Comparison of ENCODE assay signal across 1 cellular context in the genomic region with DNA sequence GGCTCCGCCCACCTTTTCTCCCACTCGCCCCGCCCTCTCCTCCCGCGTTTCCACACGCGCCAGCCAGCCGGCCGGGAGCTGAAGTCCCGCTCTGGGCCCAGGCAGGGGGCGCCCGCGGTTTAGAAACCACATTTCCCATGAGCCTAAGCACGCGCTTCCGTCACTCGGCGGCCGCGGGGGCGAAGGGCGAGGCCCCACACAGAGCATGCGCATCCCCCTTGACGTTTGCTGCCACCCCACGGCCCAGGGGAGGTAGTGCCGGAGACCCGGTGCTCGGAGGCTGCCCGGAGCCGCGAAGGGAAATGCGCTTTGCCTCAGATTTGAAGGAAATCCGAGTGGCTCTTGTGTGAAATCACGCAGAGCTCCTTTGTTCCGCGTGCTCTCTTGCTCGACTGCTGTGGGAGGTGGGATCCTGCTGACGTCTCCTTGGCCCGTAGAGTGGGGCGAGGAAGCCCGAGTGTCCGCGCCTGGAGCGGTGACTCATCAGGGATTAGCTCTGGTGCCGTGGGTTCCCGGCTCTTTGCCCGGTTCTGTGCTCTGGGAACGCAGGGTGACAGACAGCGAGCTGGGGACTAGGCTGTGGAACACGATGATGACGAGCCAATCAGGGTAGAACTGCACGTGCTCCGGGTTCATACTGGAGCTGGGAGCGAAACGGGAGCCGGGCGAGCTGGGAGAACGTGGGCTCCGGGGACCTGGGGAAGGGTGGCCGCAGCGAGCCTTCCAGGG.
A peak's percentile ranks its signal among the peaks of the same experiment; 100 is the strongest.
TF ChIP-seq lines count a peak whose summit lies in the region.

No MANE protein-coding gene starts in this region.

TF ChIP-seq in K562, 482 proteins besides CTCF, POLR2A, EP300 and RAD21 (continued from another document and continues in another):
- peak; percentile 13; the same call in 1 of the 2 replicates for TF ChIP-seq ZNF589 (CRISPR knock-in tag; IDR thresholded peaks at IDR 0.05; ENCODE audit: low read depth)
- TF ChIP-seq CBX8 (IDR thresholded peaks at IDR 0.05; ENCODE audit: borderline replicate concordance, extremely low read depth, low read depth, low read length, poor library complexity, severe bottlenecking), result no peak
- TF ChIP-seq, protein P1, sequence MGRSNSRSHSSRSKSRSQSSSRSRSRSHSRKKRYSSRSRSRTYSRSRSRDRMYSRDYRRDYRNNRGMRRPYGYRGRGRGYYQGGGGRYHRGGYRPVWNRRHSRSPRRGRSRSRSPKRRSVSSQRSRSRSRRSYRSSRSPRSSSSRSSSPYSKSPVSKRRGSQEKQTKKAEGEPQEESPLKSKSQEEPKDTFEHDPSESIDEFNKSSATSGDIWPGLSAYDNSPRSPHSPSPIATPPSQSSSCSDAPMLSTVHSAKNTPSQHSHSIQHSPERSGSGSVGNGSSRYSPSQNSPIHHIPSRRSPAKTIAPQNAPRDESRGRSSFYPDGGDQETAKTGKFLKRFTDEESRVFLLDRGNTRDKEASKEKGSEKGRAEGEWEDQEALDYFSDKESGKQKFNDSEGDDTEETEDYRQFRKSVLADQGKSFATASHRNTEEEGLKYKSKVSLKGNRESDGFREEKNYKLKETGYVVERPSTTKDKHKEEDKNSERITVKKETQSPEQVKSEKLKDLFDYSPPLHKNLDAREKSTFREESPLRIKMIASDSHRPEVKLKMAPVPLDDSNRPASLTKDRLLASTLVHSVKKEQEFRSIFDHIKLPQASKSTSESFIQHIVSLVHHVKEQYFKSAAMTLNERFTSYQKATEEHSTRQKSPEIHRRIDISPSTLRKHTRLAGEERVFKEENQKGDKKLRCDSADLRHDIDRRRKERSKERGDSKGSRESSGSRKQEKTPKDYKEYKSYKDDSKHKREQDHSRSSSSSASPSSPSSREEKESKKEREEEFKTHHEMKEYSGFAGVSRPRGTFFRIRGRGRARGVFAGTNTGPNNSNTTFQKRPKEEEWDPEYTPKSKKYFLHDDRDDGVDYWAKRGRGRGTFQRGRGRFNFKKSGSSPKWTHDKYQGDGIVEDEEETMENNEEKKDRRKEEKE (IDR thresholded peaks at IDR 0.05; ENCODE audit: borderline replicate concordance in 1 of 2, control insufficient read depth in 1 of 2, low read depth in 2 of 2, low read length in 1 of 2), result 0 out of 4 replicates have a peak, but pooled peaks of 1 of the 2 experiments have one; percentile 66
- no peak for TF ChIP-seq MIER1 (IDR thresholded peaks at IDR 0.05; ENCODE audit: low read depth)
- TF ChIP-seq, protein P2, sequence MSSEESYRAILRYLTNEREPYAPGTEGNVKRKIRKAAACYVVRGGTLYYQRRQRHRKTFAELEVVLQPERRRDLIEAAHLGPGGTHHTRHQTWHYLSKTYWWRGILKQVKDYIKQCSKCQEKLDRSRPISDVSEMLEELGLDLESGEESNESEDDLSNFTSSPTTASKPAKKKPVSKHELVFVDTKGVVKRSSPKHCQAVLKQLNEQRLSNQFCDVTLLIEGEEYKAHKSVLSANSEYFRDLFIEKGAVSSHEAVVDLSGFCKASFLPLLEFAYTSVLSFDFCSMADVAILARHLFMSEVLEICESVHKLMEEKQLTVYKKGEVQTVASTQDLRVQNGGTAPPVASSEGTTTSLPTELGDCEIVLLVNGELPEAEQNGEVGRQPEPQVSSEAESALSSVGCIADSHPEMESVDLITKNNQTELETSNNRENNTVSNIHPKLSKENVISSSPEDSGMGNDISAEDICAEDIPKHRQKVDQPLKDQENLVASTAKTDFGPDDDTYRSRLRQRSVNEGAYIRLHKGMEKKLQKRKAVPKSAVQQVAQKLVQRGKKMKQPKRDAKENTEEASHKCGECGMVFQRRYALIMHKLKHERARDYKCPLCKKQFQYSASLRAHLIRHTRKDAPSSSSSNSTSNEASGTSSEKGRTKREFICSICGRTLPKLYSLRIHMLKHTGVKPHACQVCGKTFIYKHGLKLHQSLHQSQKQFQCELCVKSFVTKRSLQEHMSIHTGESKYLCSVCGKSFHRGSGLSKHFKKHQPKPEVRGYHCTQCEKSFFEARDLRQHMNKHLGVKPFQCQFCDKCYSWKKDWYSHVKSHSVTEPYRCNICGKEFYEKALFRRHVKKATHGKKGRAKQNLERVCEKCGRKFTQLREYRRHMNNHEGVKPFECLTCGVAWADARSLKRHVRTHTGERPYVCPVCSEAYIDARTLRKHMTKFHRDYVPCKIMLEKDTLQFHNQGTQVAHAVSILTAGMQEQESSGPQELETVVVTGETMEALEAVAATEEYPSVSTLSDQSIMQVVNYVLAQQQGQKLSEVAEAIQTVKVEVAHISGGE (CRISPR knock-in tag; IDR thresholded peaks at IDR 0.05), result peak in 2 of 3 experiments; percentile 33 to 81; a peak in 2 of 6 replicates
- TF ChIP-seq DDX20 (tag; IDR thresholded peaks at IDR 0.05; ENCODE audit: low read depth), result no peak
- no peak for TF ChIP-seq ZNF586 (CRISPR knock-in tag; conservative IDR thresholded peaks at IDR 0.05)
- TF ChIP-seq MTA2 (IDR thresholded peaks at IDR 0.05; ENCODE audit: low read depth), result no peak
- no peak; the same call in 1 of the 2 replicates for TF ChIP-seq ELF4 (CRISPR knock-in tag; IDR thresholded peaks at IDR 0.05)
- TF ChIP-seq, protein P3, sequence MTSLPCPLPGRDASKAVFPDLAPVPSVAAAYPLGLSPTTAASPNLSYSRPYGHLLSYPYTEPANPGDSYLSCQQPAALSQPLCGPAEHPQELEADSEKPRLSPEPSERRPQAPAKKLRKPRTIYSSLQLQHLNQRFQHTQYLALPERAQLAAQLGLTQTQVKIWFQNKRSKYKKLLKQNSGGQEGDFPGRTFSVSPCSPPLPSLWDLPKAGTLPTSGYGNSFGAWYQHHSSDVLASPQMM (CRISPR knock-in tag; IDR thresholded peaks at IDR 0.05), result no peak
- peak; percentile 86 for TF ChIP-seq CBX1 (IDR thresholded peaks at IDR 0.05; ENCODE audit: low read depth)
- no peak for TF ChIP-seq ZNF146 (CRISPR knock-in tag; IDR thresholded peaks at IDR 0.05; ENCODE audit: unreplicated experiment)
- TF ChIP-seq ETV6 (IDR thresholded peaks at IDR 0.05; ENCODE audit: borderline replicate concordance in 1 of 2, low read depth in 2 of 2, low read length in 1 of 2), result no peak
- peak; percentile 95; the same call in 1 of the 2 replicates for TF ChIP-seq ETV6 (CRISPR knock-in tag; IDR thresholded peaks at IDR 0.05; ENCODE audit: borderline replicate concordance)
- no peak for TF ChIP-seq YBX1 (IDR thresholded peaks at IDR 0.05)
- no peak for TF ChIP-seq IRF2 (CRISPR knock-in tag; IDR thresholded peaks at IDR 0.05)
- TF ChIP-seq ZBTB1 (CRISPR knock-in tag; IDR thresholded peaks at IDR 0.05; ENCODE audit: borderline replicate concordance, low read depth), result peak; percentile 90
- TF ChIP-seq HMG20B (CRISPR knock-in tag; IDR thresholded peaks at IDR 0.05), result no peak; the same call in 1 of the 2 replicates
- peak; percentile 57 for TF ChIP-seq ETV5 (CRISPR knock-in tag; IDR thresholded peaks at IDR 0.05; ENCODE audit: low read depth)
- TF ChIP-seq JUN (IDR thresholded peaks at IDR 0.05; ENCODE audit: borderline replicate concordance, low read depth, low read length), result peak; percentile 89
- peak; percentile 94; the same call in 1 of the 2 replicates for TF ChIP-seq JUN (CRISPR knock-in tag; IDR thresholded peaks at IDR 0.05; ENCODE audit: borderline replicate concordance)
- TF ChIP-seq, protein P4, sequence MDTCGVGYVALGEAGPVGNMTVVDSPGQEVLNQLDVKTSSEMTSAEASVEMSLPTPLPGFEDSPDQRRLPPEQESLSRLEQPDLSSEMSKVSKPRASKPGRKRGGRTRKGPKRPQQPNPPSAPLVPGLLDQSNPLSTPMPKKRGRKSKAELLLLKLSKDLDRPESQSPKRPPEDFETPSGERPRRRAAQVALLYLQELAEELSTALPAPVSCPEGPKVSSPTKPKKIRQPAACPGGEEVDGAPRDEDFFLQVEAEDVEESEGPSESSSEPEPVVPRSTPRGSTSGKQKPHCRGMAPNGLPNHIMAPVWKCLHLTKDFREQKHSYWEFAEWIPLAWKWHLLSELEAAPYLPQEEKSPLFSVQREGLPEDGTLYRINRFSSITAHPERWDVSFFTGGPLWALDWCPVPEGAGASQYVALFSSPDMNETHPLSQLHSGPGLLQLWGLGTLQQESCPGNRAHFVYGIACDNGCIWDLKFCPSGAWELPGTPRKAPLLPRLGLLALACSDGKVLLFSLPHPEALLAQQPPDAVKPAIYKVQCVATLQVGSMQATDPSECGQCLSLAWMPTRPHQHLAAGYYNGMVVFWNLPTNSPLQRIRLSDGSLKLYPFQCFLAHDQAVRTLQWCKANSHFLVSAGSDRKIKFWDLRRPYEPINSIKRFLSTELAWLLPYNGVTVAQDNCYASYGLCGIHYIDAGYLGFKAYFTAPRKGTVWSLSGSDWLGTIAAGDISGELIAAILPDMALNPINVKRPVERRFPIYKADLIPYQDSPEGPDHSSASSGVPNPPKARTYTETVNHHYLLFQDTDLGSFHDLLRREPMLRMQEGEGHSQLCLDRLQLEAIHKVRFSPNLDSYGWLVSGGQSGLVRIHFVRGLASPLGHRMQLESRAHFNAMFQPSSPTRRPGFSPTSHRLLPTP (IDR thresholded peaks at IDR 0.05; ENCODE audit: borderline replicate concordance, extremely low read depth, insufficient read length), result no peak
- peak; percentile 96 for TF ChIP-seq MTA1 (IDR thresholded peaks at IDR 0.05; ENCODE audit: borderline replicate concordance)
- no peak for TF ChIP-seq HMG20A (CRISPR knock-in tag; conservative IDR thresholded peaks at IDR 0.05)
- no peak for TF ChIP-seq WHSC1 (IDR thresholded peaks at IDR 0.05; ENCODE audit: low read length)
- TF ChIP-seq RBBP5 (IDR thresholded peaks at IDR 0.05; ENCODE audit: borderline replicate concordance, insufficient read depth, low read length, poor library complexity, severe bottlenecking), result peak; percentile 13
- no peak for TF ChIP-seq ZNF282 (CRISPR knock-in tag; IDR thresholded peaks at IDR 0.05)
- TF ChIP-seq, protein P5, sequence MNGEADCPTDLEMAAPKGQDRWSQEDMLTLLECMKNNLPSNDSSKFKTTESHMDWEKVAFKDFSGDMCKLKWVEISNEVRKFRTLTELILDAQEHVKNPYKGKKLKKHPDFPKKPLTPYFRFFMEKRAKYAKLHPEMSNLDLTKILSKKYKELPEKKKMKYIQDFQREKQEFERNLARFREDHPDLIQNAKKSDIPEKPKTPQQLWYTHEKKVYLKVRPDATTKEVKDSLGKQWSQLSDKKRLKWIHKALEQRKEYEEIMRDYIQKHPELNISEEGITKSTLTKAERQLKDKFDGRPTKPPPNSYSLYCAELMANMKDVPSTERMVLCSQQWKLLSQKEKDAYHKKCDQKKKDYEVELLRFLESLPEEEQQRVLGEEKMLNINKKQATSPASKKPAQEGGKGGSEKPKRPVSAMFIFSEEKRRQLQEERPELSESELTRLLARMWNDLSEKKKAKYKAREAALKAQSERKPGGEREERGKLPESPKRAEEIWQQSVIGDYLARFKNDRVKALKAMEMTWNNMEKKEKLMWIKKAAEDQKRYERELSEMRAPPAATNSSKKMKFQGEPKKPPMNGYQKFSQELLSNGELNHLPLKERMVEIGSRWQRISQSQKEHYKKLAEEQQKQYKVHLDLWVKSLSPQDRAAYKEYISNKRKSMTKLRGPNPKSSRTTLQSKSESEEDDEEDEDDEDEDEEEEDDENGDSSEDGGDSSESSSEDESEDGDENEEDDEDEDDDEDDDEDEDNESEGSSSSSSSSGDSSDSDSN (IDR thresholded peaks at IDR 0.05; ENCODE audit: borderline replicate concordance in 1 of 2, low read depth in 2 of 2, low read length in 2 of 2), result peak; percentile 81 to 89; a peak in 3 of 4 replicates
- TF ChIP-seq CSDE1 (IDR thresholded peaks at IDR 0.05), result 0 out of 4 replicates have a peak, but pooled peaks of 1 of the 2 experiments have one; percentile 34
- TF ChIP-seq ZC3H4 (CRISPR knock-in tag; IDR thresholded peaks at IDR 0.05; ENCODE audit: borderline replicate concordance), result peak; percentile 91; the same call in 1 of the 2 replicates
- no peak for TF ChIP-seq ZNF780A (CRISPR knock-in tag; IDR thresholded peaks at IDR 0.05)
- TF ChIP-seq, protein P6, sequence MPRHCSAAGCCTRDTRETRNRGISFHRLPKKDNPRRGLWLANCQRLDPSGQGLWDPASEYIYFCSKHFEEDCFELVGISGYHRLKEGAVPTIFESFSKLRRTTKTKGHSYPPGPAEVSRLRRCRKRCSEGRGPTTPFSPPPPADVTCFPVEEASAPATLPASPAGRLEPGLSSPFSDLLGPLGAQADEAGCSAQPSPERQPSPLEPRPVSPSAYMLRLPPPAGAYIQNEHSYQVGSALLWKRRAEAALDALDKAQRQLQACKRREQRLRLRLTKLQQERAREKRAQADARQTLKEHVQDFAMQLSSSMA (CRISPR knock-in tag; IDR thresholded peaks at IDR 0.05), result no peak
- TF ChIP-seq BRF1 (IDR thresholded peaks at IDR 0.05; ENCODE audit: borderline replicate concordance, extremely low read depth, insufficient read length), result no peak
- TF ChIP-seq, protein P7, sequence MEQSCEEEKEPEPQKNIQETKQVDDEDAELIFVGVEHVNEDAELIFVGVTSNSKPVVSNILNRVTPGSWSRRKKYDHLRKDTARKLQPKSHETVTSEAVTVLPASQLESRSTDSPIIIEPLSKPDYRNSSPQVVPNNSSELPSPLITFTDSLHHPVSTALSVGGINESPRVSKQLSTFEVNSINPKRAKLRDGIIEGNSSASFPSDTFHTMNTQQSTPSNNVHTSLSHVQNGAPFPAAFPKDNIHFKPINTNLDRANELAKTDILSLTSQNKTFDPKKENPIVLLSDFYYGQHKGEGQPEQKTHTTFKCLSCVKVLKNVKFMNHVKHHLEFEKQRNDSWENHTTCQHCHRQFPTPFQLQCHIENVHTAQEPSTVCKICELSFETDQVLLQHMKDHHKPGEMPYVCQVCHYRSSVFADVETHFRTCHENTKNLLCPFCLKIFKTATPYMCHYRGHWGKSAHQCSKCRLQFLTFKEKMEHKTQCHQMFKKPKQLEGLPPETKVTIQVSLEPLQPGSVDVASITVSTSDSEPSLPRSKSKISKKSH (CRISPR knock-in tag; IDR thresholded peaks at IDR 0.05), result no peak
- TF ChIP-seq ZNF668 (CRISPR knock-in tag; IDR thresholded peaks at IDR 0.05), result no peak
- 0 out of 2 replicates have a peak, but pooled peaks have one; percentile 84 for TF ChIP-seq ZNF212 (CRISPR knock-in tag; IDR thresholded peaks at IDR 0.05)
- TF ChIP-seq SREBF1 (IDR thresholded peaks at IDR 0.05; ENCODE audit: borderline replicate concordance, low read depth, low read length), result no peak
- peak; percentile 93 for TF ChIP-seq DPF2 (IDR thresholded peaks at IDR 0.05)
- TF ChIP-seq TAL1 (IDR thresholded peaks at IDR 0.05), result no peak
- TF ChIP-seq, protein P8, sequence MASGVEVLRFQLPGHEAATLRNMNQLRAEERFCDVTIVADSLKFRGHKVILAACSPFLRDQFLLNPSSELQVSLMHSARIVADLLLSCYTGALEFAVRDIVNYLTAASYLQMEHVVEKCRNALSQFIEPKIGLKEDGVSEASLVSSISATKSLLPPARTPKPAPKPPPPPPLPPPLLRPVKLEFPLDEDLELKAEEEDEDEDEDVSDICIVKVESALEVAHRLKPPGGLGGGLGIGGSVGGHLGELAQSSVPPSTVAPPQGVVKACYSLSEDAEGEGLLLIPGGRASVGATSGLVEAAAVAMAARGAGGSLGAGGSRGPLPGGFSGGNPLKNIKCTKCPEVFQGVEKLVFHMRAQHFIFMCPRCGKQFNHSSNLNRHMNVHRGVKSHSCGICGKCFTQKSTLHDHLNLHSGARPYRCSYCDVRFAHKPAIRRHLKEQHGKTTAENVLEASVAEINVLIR (CRISPR knock-in tag; IDR thresholded peaks at IDR 0.05), result peak; percentile 96
- peak; percentile 100 for TF ChIP-seq FOXP1 (CRISPR knock-in tag; IDR thresholded peaks at IDR 0.05)
- peak; percentile 95 for TF ChIP-seq L3MBTL2 (IDR thresholded peaks at IDR 0.05)
- TF ChIP-seq TAF15 (IDR thresholded peaks at IDR 0.05; ENCODE audit: low read depth, low read length), result no peak
- peak; percentile 99 for TF ChIP-seq CBFB (CRISPR knock-in tag; IDR thresholded peaks at IDR 0.05)
- no peak for TF ChIP-seq BRCA1 (IDR thresholded peaks at IDR 0.05)
- TF ChIP-seq BRCA1 (CRISPR knock-in tag; IDR thresholded peaks at IDR 0.05), result no peak
- TF ChIP-seq SETDB1 (IDR thresholded peaks at IDR 0.05; ENCODE audit: low read length), result no peak
